14 cellular contexts compared by ENCODE assay signal in the genomic region with DNA sequence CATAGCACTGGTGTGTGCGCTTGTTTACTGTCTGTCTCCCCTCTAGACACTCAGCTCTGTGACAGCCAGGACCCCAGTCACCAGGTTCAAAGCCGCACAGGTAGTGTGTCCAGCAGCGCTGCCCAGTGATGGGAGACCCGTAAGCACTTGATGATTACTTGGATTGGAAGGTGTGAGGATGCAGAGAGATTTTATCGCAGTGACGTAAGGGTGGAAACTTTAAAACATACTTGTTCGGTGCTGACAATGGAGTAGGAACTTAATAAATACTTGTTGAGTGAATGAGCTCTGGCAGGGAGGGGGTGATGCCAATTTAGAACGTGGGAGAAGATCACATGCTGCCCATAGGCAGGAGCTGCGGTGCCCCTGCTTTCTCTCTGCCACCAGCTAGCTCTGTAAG.
DNase-seq lines count a peak whose midpoint lies in the region; ATAC-seq and TF ChIP-seq lines count a peak whose summit lies in the region.
"Had no signal": no experiment of that assay in that cellular context is flagged by ENCODE, and none has a peak within 500 bp of the region (broad histone marks: within the 10 kb centered on the region; RNA-seq: fewer than 3 reads in every experiment).

No MANE protein-coding gene starts in this region.

- no peak overlapping the region for H2AFZ ChIP-seq in IMR-90 (replicated peaks; ENCODE audit: low read length, poor library complexity)
- H2AFZ ChIP-seq in mesenchymal stem cell (ENCODE audit: low read depth, low read length): peak overlapping the region; percentile 10

- H3K27ac Mint-ChIP-seq in dendritic cell treated with granulocyte-macrophage colony-stimulating factor and Interleukin-4, amounts not matched to agents 40 ng/mL and 50 ng/mL, for 4 days: peak overlapping the region; percentile 67
- H3K27ac Mint-ChIP-seq: H9 had no signal

- H2AK5ac ChIP-seq in IMR-90 (ENCODE audit: low read depth, low read length): peak overlapping the region; percentile 38; the same call in 1 of the 2 replicates
- H2AK5ac ChIP-seq in mesenchymal stem cell (ENCODE audit: low read length, severe bottlenecking): no peak overlapping the region

- intact Hi-C loops in IMR-90 (cut with micrococcal nuclease) (no loop called here), transverse colon (cut with DNase I; ENCODE audit: low total_unique reads) (no loop called here), prostate gland (cut with DNase I) (loop anchor here (5.0 kb wide), 1 partner anchor 96 kb away; no protein-coding TSS in a partner anchor)
- intact Hi-C loops in dendritic cell treated with granulocyte-macrophage colony-stimulating factor and Interleukin-4, amounts not matched to agents 40 ng/mL and 50 ng/mL, for 4 days (cut with micrococcal nuclease): no loop called here

- H2BK15ac ChIP-seq in IMR-90 (ENCODE audit: low read depth, low read length) (peak overlapping the region; percentile 57; the same call in 2 of the 3 replicates), mesenchymal stem cell (ENCODE audit: low read depth, poor library complexity, severe bottlenecking) (no peak overlapping the region)

- no peak overlapping the region; the same call in 1 of the 2 replicates for H3K18ac ChIP-seq in IMR-90 (ENCODE audit: low read depth, low read length)
- H3K18ac ChIP-seq in mesenchymal stem cell (ENCODE audit: low read depth in 1 of 2, low read length in 2 of 2): peak overlapping the region in 1 of 2 experiments; percentile 50

- peak overlapping the region in 1 of 2 experiments; percentile 23 for H2BK12ac ChIP-seq in mesenchymal stem cell (ENCODE audit: low read length in 2 of 2)

- H4K91ac ChIP-seq in IMR-90 (ENCODE audit: insufficient read depth, low read depth, low read length) (peak overlapping the region; percentile 71), mesenchymal stem cell (ENCODE audit: low read length) (no peak overlapping the region)

- no peak for TF ChIP-seq CTCF in IMR-90 (conservative IDR thresholded peaks at IDR 0.05; ENCODE audit: low read depth, low read length)
- no peak for TF ChIP-seq CTCF in transverse colon (IDR thresholded peaks at IDR 0.05)
- TF ChIP-seq CTCF in prostate gland (IDR thresholded peaks at IDR 0.05): no peak

- H3K23ac ChIP-seq in IMR-90 (ENCODE audit: low read depth, low read length): 0 out of 2 replicates have a peak overlapping the region, but pooled peaks have one; percentile 3
- H3K23ac ChIP-seq in mesenchymal stem cell (ENCODE audit: low read length in 2 of 2): no peak overlapping the region

- no peak for ATAC-seq in IMR-90 (ENCODE audit: low read depth)
- ATAC-seq in HG03457 (IDR thresholded peaks at IDR 0.05; ENCODE audit: unreplicated experiment): no peak
- no peak for ATAC-seq in GM19328 (IDR thresholded peaks at IDR 0.05; ENCODE audit: unreplicated experiment)
- ATAC-seq: A549 had no signal

- WGBS in IMR-90 (ENCODE audit: extremely low coverage in 2 of 2, insufficient read length in 1 of 2), 2 experiments: 100% methylated on average over 2 of the region's 9 CpGs; no CpG with 5 or more reads in 1 of the 2 experiments
- 91% methylated on average over 9 of the region's 9 CpGs for WGBS in mesenchymal stem cell
- WGBS in transverse colon (ENCODE audit: low coverage in 1 of 2), 2 donors: 85 to 100% methylated on average over 3 to 9 of the region's 9 CpGs
- 87% methylated on average over 9 of the region's 9 CpGs for WGBS in prostate gland

- peaks cover 26% of the 10 kb centered on the region for H3K4me1 ChIP-seq in IMR-90 (ENCODE audit: control insufficient read depth, insufficient read depth, low read length)
- H3K4me1 ChIP-seq in mesenchymal stem cell (ENCODE audit: control insufficient read depth, insufficient read depth, low read depth, low read length): no peaks in the 10 kb centered on the region
- H3K4me1 ChIP-seq in transverse colon: peaks cover 12 to 51% (median 30%) of the 10 kb centered on the region in 4 donors
- no peaks in the 10 kb centered on the region for H3K4me1 ChIP-seq in prostate gland (replicated peaks)

- CTCF ChIA-PET in IMR-90 (lab: Yijun Ruan, JAX): no interaction called here

- dilution Hi-C loops in IMR-90 (cut with HindIII; ENCODE audit: low sequenced_read_pairs, unreplicated experiment): no loop called here

- peak overlapping the region; percentile 76 for H2BK20ac ChIP-seq in IMR-90 (ENCODE audit: low read depth, low read length)

- H2BK5ac ChIP-seq in IMR-90 (ENCODE audit: low read depth, low read length, poor library complexity, severe bottlenecking): peak overlapping the region; percentile 21
- H2BK5ac ChIP-seq in mesenchymal stem cell (ENCODE audit: low read depth, low read length, poor library complexity, severe bottlenecking): no peak overlapping the region

- POLR2A ChIA-PET in IMR-90 (lab: Charles Lee; ENCODE audit: unreplicated experiment): no interaction called here

- TF ChIP-seq RAD21 in IMR-90 (IDR thresholded peaks at IDR 0.05; ENCODE audit: low read length): no peak

- no peak overlapping the region for H2AK9ac ChIP-seq in IMR-90 (replicated peaks; ENCODE audit: low read depth, low read length, poor library complexity)

- H4K8ac ChIP-seq in IMR-90 (ENCODE audit: low read depth in 2 of 2, low read length in 2 of 2): peak overlapping the region in 1 of 2 experiments; percentile 26; a peak in 1 of 4 replicates
- H4K8ac ChIP-seq in mesenchymal stem cell (ENCODE audit: low read length): no peak overlapping the region

- no peaks in the 10 kb centered on the region for H4K20me1 ChIP-seq in IMR-90 (ENCODE audit: insufficient read depth, low read length)

- BruUV-seq in IMR-90 (replicated peaks; lab: Mats Ljungman, UMichigan): no TSS peak

- TF ChIP-seq EP300 in transverse colon (IDR thresholded peaks at IDR 0.05; ENCODE audit: low read depth): no peak

- no peak overlapping the region; the same call in 1 of the 2 replicates for H4K5ac ChIP-seq in IMR-90 (ENCODE audit: low read depth, low read length)

- H3K56ac ChIP-seq in IMR-90 (ENCODE audit: extremely low read depth, insufficient read depth, low read length): no peak overlapping the region

- in situ Hi-C loops in IMR-90 (cut with MboI; ENCODE audit: low sequenced_read_pairs): no loop called here
- in situ Hi-C loops in transverse colon (cut with MboI; ENCODE audit: low pct_ligation_motif_present in 1 of 4, low pct_unique_long_range_greater_than_20kb in 1 of 4, low sequenced_read_pairs in 3 of 4): no loop called here

- no peak overlapping the region for H3K4me3 Mint-ChIP-seq in dendritic cell treated with granulocyte-macrophage colony-stimulating factor and Interleukin-4, amounts not matched to agents 40 ng/mL and 50 ng/mL, for 4 days
- H3K4me3 Mint-ChIP-seq: H9 had no signal

- peaks cover 46% of the 10 kb centered on the region for H3K9me1 ChIP-seq in IMR-90 (ENCODE audit: insufficient read depth, low read length)

- no peak overlapping the region for H3K9ac ChIP-seq in IMR-90 (ENCODE audit: low read depth, low read length)
- no peak overlapping the region for H3K9ac ChIP-seq in mesenchymal stem cell (ENCODE audit: low read length)

- H3K79me1 ChIP-seq in IMR-90 (ENCODE audit: low read depth in 1 of 2, low read length in 2 of 2) (peaks cover 0 to 16% of the 10 kb centered on the region in 2 experiments; a peak in 2 of 4 replicates), mesenchymal stem cell (replicated peaks; ENCODE audit: low read length, poor library complexity, severe bottlenecking) (no peaks in the 10 kb centered on the region)

- H3K36me3 ChIP-seq in IMR-90 (ENCODE audit: control insufficient read depth, insufficient read depth, low read length) (no peaks in the 10 kb centered on the region), mesenchymal stem cell (ENCODE audit: control insufficient read depth in 1 of 2, insufficient read depth in 2 of 2, low read depth in 1 of 2, low read length in 2 of 2) (no peaks in the 10 kb centered on the region), transverse colon (no peaks in the 10 kb centered on the region), prostate gland (no peaks in the 10 kb centered on the region)

- no peak for DNase-seq in IMR-90
- DNase-seq in mesenchymal stem cell: no peak
- DNase-seq in transverse colon: no peak
- DNase-seq in prostate gland (ENCODE audit: low spot score): no peak
- no peak for DNase-seq in C1 segment of cervical spinal cord (lab: John Stamatoyannopoulos, UW)
- DNase-seq: DMS153, DMS79 treated with DMSO at 0.1 percent for 48 hours, EL, GOT3, H9 had no signal

- H3K4me3 ChIP-seq in IMR-90 (ENCODE audit: insufficient read depth, low read depth, low read length) (no peak overlapping the region), mesenchymal stem cell (ENCODE audit: insufficient read depth in 1 of 2, low read depth in 1 of 2, low read length in 2 of 2) (no peak overlapping the region), transverse colon (no peak overlapping the region), prostate gland (no peak overlapping the region)
- H3K4me3 ChIP-seq: A549 had no signal

- H2BK120ac ChIP-seq in IMR-90 (ENCODE audit: low read depth, low read length) (peak overlapping the region; percentile 98), mesenchymal stem cell (ENCODE audit: low read depth, low read length) (no peak overlapping the region)

- H3K9me3 ChIP-seq in IMR-90 (ENCODE audit: control insufficient read depth, insufficient read depth, low read length) (no peaks in the 10 kb centered on the region), mesenchymal stem cell (ENCODE audit: control insufficient read depth, low read length) (no peaks in the 10 kb centered on the region), transverse colon (no peaks in the 10 kb centered on the region), prostate gland (no peaks in the 10 kb centered on the region)
- H3K9me3 ChIP-seq: A549 had no signal

- H3K27ac ChIP-seq in IMR-90 (ENCODE audit: insufficient read depth, low read length): no peak overlapping the region
- H3K27ac ChIP-seq in mesenchymal stem cell (ENCODE audit: low read length, poor library complexity, severe bottlenecking): no peak overlapping the region
- peak overlapping the region; percentile 6 to 76 (median 34) for H3K27ac ChIP-seq in transverse colon
- H3K27ac ChIP-seq in prostate gland: no peak overlapping the region

- H3K4ac ChIP-seq in IMR-90 (ENCODE audit: low read depth, low read length): peak overlapping the region; percentile 78
- H3K4ac ChIP-seq in mesenchymal stem cell (ENCODE audit: low read depth in 1 of 2, low read length in 2 of 2): peak overlapping the region in 1 of 2 experiments; percentile 52

- H3K9me3 Mint-ChIP-seq in dendritic cell treated with granulocyte-macrophage colony-stimulating factor and Interleukin-4, amounts not matched to agents 40 ng/mL and 50 ng/mL, for 4 days: no peaks in the 10 kb centered on the region
- H3K9me3 Mint-ChIP-seq: H9 had no signal

- H3K4me1 Mint-ChIP-seq in dendritic cell treated with granulocyte-macrophage colony-stimulating factor and Interleukin-4, amounts not matched to agents 40 ng/mL and 50 ng/mL, for 4 days (ENCODE audit: low read depth): peaks cover 80% of the 10 kb centered on the region
- H3K4me1 Mint-ChIP-seq: H9 had no signal

- H3K14ac ChIP-seq in IMR-90 (replicated peaks; ENCODE audit: low read depth, low read length): peak overlapping the region; percentile 57; the same call in 1 of the 2 replicates
- H3K14ac ChIP-seq in mesenchymal stem cell (ENCODE audit: low read length in 2 of 2): peak overlapping the region in 1 of 2 experiments; percentile 89

- TF ChIP-seq POLR2A in IMR-90 (IDR thresholded peaks at IDR 0.05; ENCODE audit: low read depth, low read length) (no peak), transverse colon (IDR thresholded peaks at IDR 0.05) (no peak), prostate gland (IDR thresholded peaks at IDR 0.05) (no peak)

- no peaks in the 10 kb centered on the region for H3K36me3 Mint-ChIP-seq in dendritic cell treated with granulocyte-macrophage colony-stimulating factor and Interleukin-4, amounts not matched to agents 40 ng/mL and 50 ng/mL, for 4 days (ENCODE audit: low read depth)

- peaks cover 21% of the 10 kb centered on the region for H3K27me3 Mint-ChIP-seq in dendritic cell treated with granulocyte-macrophage colony-stimulating factor and Interleukin-4, amounts not matched to agents 40 ng/mL and 50 ng/mL, for 4 days

- H3K27me3 ChIP-seq in IMR-90 (ENCODE audit: control insufficient read depth, insufficient read depth, low read length) (no peaks in the 10 kb centered on the region), mesenchymal stem cell (ENCODE audit: control insufficient read depth in 1 of 2, insufficient read depth in 1 of 2, low read length in 2 of 2) (peaks cover 0 to 22% of the 10 kb centered on the region in 2 experiments), transverse colon (no peaks in the 10 kb centered on the region), prostate gland (replicated peaks; ENCODE audit: insufficient read depth) (no peaks in the 10 kb centered on the region)

- H3K4me2 ChIP-seq in IMR-90 (ENCODE audit: low read depth, low read length) (no peak overlapping the region), mesenchymal stem cell (ENCODE audit: low read length, poor library complexity, severe bottlenecking) (no peak overlapping the region)
- H3K4me2 ChIP-seq: A549 had no signal

Comparison
In these comparisons a context has a peak if more than half of its experiments do, and no peak if none do; other contexts are left out.
1. H3K27ac ChIP-seq: peak in transverse colon (4 of 4); none in IMR-90 (single experiment), mesenchymal stem cell (single experiment) and prostate gland (0 of 2).